Comparison of ENCODE assay signal across 13 cellular contexts in genomic region chr7:101913876-101914275, GRCh38.
DNase-seq lines count a peak whose midpoint lies in the region; ATAC-seq, FAIRE-seq and TF ChIP-seq lines count a peak whose summit lies in the region.
"Had no signal": no experiment of that assay in that cellular context is flagged by ENCODE, and none has a peak within 500 bp of the region (broad histone marks: within the 10 kb centered on the region; RNA-seq: fewer than 3 reads in every experiment).

No MANE protein-coding gene starts in this region.

- H3K27ac ChIP-seq in coronary artery (peak overlapping the region in 1 of 2 donors; percentile 52), muscle layer of colon (ENCODE audit: low read depth, low read length) (peak overlapping the region; percentile 93)
- H3K27ac ChIP-seq: HL-60 had no signal

- H3K36me3 ChIP-seq in muscle layer of colon (ENCODE audit: insufficient read depth, low read length): peaks cover 21% of the 10 kb centered on the region

- ATAC-seq in HG03097 (IDR thresholded peaks at IDR 0.05; ENCODE audit: low FRiP score, unreplicated experiment): no peak
- ATAC-seq: activated CD4-positive, alpha-beta T cell treated with anti-CD3 and anti-CD28 coated beads for 36 hours had no signal

- DNase-seq in ACHN: peak; percentile 28
- DNase-seq in NCI-H1694 (lab: John Stamatoyannopoulos, UW): peak; percentile 62
- no peak for DNase-seq in coronary artery (ENCODE audit: low spot score)
- DNase-seq in amniotic stem cell (lab: John Stamatoyannopoulos, UW): no peak
- DNase-seq in activated naive CD4-positive, alpha-beta T cell (lab: John Stamatoyannopoulos, UW): no peak
- DNase-seq in urothelium cell line (ENCODE audit: low spot score): no peak
- DNase-seq: activated CD4-positive, alpha-beta T cell treated with anti-CD3 and anti-CD28 coated beads for 36 hours; mammary epithelial cell; NCI-H774 had no signal

- TF ChIP-seq CTCF in coronary artery (IDR thresholded peaks at IDR 0.05): no peak

- FAIRE-seq in urothelium cell line (lab: Jason Lieb, UNC): no peak
- FAIRE-seq: G401.6 had no signal

- no peaks in the 10 kb centered on the region for H3K9me3 ChIP-seq in muscle layer of colon (ENCODE audit: low read length)

- no peaks in the 10 kb centered on the region for H3K27me3 ChIP-seq in muscle layer of colon (ENCODE audit: control insufficient read depth in 1 of 2, insufficient read depth in 2 of 2, low read length in 2 of 2)

- H3K9ac ChIP-seq in muscle layer of colon (ENCODE audit: low read length): peak overlapping the region; percentile 85

- peak overlapping the region; percentile 54 for H3K4me3 ChIP-seq in coronary artery
- peak overlapping the region; percentile 33 to 76 for H3K4me3 ChIP-seq in muscle layer of colon (ENCODE audit: low read depth in 1 of 2, low read length in 2 of 2)

- H3K4me1 ChIP-seq in muscle layer of colon (ENCODE audit: insufficient read depth, low read length): peaks cover 33% of the 10 kb centered on the region

- in situ Hi-C loops in ACHN (cut with HindIII; ENCODE audit: low pct_ligation_motif_present, low pct_unique_long_range_greater_than_20kb, low sequenced_read_pairs): no loop called here

Comparison
In these comparisons a context has a peak if more than half of its experiments do, and no peak if none do; other contexts are left out.
1. DNase-seq: peak in ACHN (single experiment) and NCI-H1694 (single experiment); none in coronary artery (single experiment), amniotic stem cell (single experiment), activated naive CD4-positive, alpha-beta T cell (0 of 4) and urothelium cell line (single experiment).